ENCODE assay signal across 31 cellular contexts in the genomic region with DNA sequence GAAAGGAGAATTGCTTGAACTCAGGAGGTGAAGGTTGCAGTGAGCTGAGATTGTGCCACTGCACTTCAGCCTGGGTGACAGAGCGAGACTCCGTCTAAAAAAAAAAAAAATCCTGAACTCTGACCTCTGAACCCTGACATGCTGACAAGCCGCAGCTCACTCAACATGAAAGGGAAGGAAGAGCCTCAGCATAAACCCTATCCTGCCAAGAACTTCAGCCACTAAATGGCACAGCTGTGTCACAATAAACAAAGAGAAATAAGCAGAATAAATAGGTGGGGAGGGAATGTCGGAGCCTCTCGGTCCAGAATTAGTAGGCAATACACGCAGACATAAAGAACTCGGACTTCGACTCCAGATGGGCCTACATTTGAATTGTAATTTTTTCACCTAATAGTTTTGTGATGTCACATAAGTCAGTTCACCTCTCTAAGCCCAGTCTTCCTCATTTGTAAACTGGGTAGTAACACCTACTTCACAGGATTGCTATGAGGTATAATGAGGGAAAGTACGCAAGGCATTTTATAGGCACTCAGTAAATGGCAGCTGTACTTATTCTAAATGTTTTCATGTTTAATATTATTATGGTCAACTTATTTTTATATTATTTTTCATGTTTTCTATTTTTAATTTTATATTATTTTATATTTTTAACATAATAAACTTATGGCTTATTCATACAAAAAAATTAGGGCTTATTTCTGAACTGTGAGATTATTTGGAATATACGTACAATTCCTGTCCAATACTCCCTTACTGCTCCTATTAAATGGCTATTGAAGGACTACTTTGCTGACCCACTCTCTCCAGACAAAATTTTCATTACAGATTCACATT.
DNase-seq lines count a peak whose midpoint lies in the region; ATAC-seq and TF ChIP-seq lines count a peak whose summit lies in the region.
"Had no signal": no experiment of that assay in that cellular context is flagged by ENCODE, and none has a peak within 500 bp of the region (broad histone marks: within the 10 kb centered on the region; RNA-seq: fewer than 3 reads in every experiment).

No MANE protein-coding gene starts in this region.

- TF ChIP-seq POLR2A in right lobe of liver (IDR thresholded peaks at IDR 0.05) (no peak), gastrocnemius medialis (IDR thresholded peaks at IDR 0.05) (no peak)

- TF ChIP-seq CTCF in dorsolateral prefrontal cortex (IDR thresholded peaks at IDR 0.05 in 54 of 56, conservative IDR thresholded peaks at IDR 0.05 in 2 of 56; ENCODE audit: low read depth in 1 of 56, partially characterized antibody in 56 of 56), result no peak
- no peak for TF ChIP-seq CTCF in right lobe of liver (IDR thresholded peaks at IDR 0.05)
- TF ChIP-seq CTCF in gastrocnemius medialis (IDR thresholded peaks at IDR 0.05 in 4 of 5, conservative IDR thresholded peaks at IDR 0.05 in 1 of 5), result no peak
- TF ChIP-seq CTCF in WERI-Rb-1 (IDR thresholded peaks at IDR 0.05; ENCODE audit: low read depth, low read length), result no peak

- H2AK5ac ChIP-seq in mesendoderm (ENCODE audit: low read length), result no peak overlapping the region

- no peak overlapping the region for H3K4me3 ChIP-seq in dorsolateral prefrontal cortex
- H3K4me3 ChIP-seq in right lobe of liver, result no peak overlapping the region
- no peak overlapping the region for H3K4me3 ChIP-seq in gastrocnemius medialis
- no peak overlapping the region for H3K4me3 ChIP-seq in mesendoderm (ENCODE audit: low read length)
- no peak overlapping the region for H3K4me3 ChIP-seq in WERI-Rb-1 (ENCODE audit: low read depth, low read length)
- H3K4me3 ChIP-seq: A549, PC-9 had no signal

- ATAC-seq in GM18520 (IDR thresholded peaks at IDR 0.05; ENCODE audit: unreplicated experiment) (peak; percentile 64), right lobe of liver (peak; percentile 87 to 94 (median 88)), gastrocnemius medialis (no peak), HG03521 (IDR thresholded peaks at IDR 0.05; ENCODE audit: unreplicated experiment) (no peak)
- ATAC-seq: A549, Right ventricle myocardium inferior, SK-N-SH treated with all-trans-retinoic acid at 6 μM for 48 hours, T-helper 17 cell had no signal

- H2BK15ac ChIP-seq in mesendoderm (replicated peaks; ENCODE audit: low read depth), result no peak overlapping the region

- H3K4me2 ChIP-seq in mesendoderm (ENCODE audit: low read length), result no peak overlapping the region
- H3K4me2 ChIP-seq: A549, PC-9 had no signal

- no peak overlapping the region for H2BK120ac ChIP-seq in mesendoderm (ENCODE audit: low read depth, low read length)

- no peak overlapping the region for H3K23ac ChIP-seq in mesendoderm (ENCODE audit: low read length)

- no peak overlapping the region for H4K8ac ChIP-seq in mesendoderm (ENCODE audit: low read depth, low read length)

- H3K79me1 ChIP-seq in mesendoderm (ENCODE audit: low read length), result no peaks in the 10 kb centered on the region

- no peak overlapping the region for H2BK5ac ChIP-seq in mesendoderm (ENCODE audit: low read length)

- no peaks in the 10 kb centered on the region for H3K36me3 ChIP-seq in right lobe of liver
- no peaks in the 10 kb centered on the region for H3K36me3 ChIP-seq in gastrocnemius medialis
- H3K36me3 ChIP-seq in mesendoderm (ENCODE audit: control insufficient read depth, insufficient read depth, low read length), result no peaks in the 10 kb centered on the region
- H3K36me3 ChIP-seq in WERI-Rb-1, result no peaks in the 10 kb centered on the region

- H3K27ac ChIP-seq in dorsolateral prefrontal cortex, result peak overlapping the region in 30 of 59 donors; percentile 2 to 67 (median 31)
- H3K27ac ChIP-seq in right lobe of liver, result peak overlapping the region in 2 of 3 donors; percentile 1 to 64
- peak overlapping the region in 3 of 4 donors; percentile 1 to 67 (median 37) for H3K27ac ChIP-seq in gastrocnemius medialis
- no peak overlapping the region for H3K27ac ChIP-seq in mesendoderm (ENCODE audit: low read depth, low read length)
- no peak overlapping the region for H3K27ac ChIP-seq in WERI-Rb-1
- H3K27ac ChIP-seq: A549, HL-60, PC-9 had no signal

- H3K27me3 ChIP-seq in dorsolateral prefrontal cortex (no peaks in the 10 kb centered on the region), right lobe of liver (no peaks in the 10 kb centered on the region), gastrocnemius medialis (no peaks in the 10 kb centered on the region), mesendoderm (ENCODE audit: insufficient read depth, low read length, poor library complexity) (no peaks in the 10 kb centered on the region), WERI-Rb-1 (ENCODE audit: insufficient read depth, low read depth, severe bottlenecking) (no peaks in the 10 kb centered on the region)

- no peak overlapping the region for H3K56ac ChIP-seq in mesendoderm (ENCODE audit: low read length)

- H4K5ac ChIP-seq in mesendoderm (ENCODE audit: low read length), result no peak overlapping the region

- no peak overlapping the region for H3K9ac ChIP-seq in mesendoderm (ENCODE audit: low read length)

- WGBS in right lobe of liver (ENCODE audit: insufficient coverage, low coverage, low lambda C conversion rate, missing lambda C conversion rate), result 31% methylated on average over 10 of the region's 10 CpGs
- no CpG with 5 or more reads among the region's 10 CpGs for WGBS in mesendoderm (ENCODE audit: extremely low coverage, insufficient coverage, low lambda C conversion rate)

- intact Hi-C loops in dorsolateral prefrontal cortex (cut with DNase I) (no loop called here), right lobe of liver (cut with DNase I) (no loop called here), gastrocnemius medialis (cut with DNase I; ENCODE audit: low total_unique reads) (no loop called here)

- no peaks in the 10 kb centered on the region for H3K9me3 ChIP-seq in right lobe of liver
- H3K9me3 ChIP-seq in gastrocnemius medialis, result no peaks in the 10 kb centered on the region
- H3K9me3 ChIP-seq in WERI-Rb-1 (ENCODE audit: severe bottlenecking), result no peaks in the 10 kb centered on the region
- H3K9me3 ChIP-seq: A549 had no signal

- DNase-seq in dorsolateral prefrontal cortex (no peak), right lobe of liver (no peak), gastrocnemius medialis (no peak), NCI-H1417 (lab: John Stamatoyannopoulos, UW) (no peak), mesendoderm (no peak), WERI-Rb-1 (no peak)
- DNase-seq: activated CD4-positive, alpha-beta memory T cell treated with anti-CD3 and anti-CD28 coated beads, Interleukin-2, amount 10 ng/mL, durations not matched to agents 7 days and 5 days; activated CD4-positive, CD25-positive, alpha-beta regulatory T cell treated with anti-CD3 and anti-CD28 coated beads, Interleukin-2, amount 50 U/mL, for 72 hours; activated CD8-positive, alpha-beta memory T cell treated with anti-CD3 and anti-CD28 coated beads, Interleukin-2, amount 50 U/mL, for 4 hours; activated naive CD4-positive, alpha-beta T cell treated with anti-CD3 and anti-CD28 coated beads, Interleukin-2, amount 50 U/mL, for 16 hours; CD4-positive, alpha-beta T cell; dermis blood vessel endothelial cell; immature natural killer cell; Kasumi-1; left cardiac atrium; NCI-H1417 treated with DMSO at 0.1 percent for 48 hours; NCI-H2081; NCI-H2227 treated with DMSO at 0.1 percent for 48 hours; NCI-H526; NK-92 treated with Interleukin-12 subunit alpha and Interleukin-12 subunit beta, amount 100 ng/mL, for 24 hours; nucleus accumbens; PC-9; stimulated activated CD4-positive, alpha-beta T cell treated with anti-CD3 and anti-CD28 coated beads, Interleukin-15, amount 100 ng/mL, for 24 hours; stimulated activated CD4-positive, alpha-beta T cell treated with anti-CD3 and anti-CD28 coated beads, Interleukin-4, amount 100 ng/mL, for 4 hours; T-helper 17 cell had no signal

- H3K4ac ChIP-seq in mesendoderm (ENCODE audit: low read depth, low read length), result no peak overlapping the region

- H3K18ac ChIP-seq in mesendoderm (ENCODE audit: low read length), result no peak overlapping the region

- peaks cover 0 to 40% (median 8%) of the 10 kb centered on the region in 4 donors for H3K4me1 ChIP-seq in right lobe of liver
- H3K4me1 ChIP-seq in gastrocnemius medialis, result peaks cover 18 to 22% of the 10 kb centered on the region in 2 donors
- H3K4me1 ChIP-seq in mesendoderm (ENCODE audit: control insufficient read depth, low read depth, low read length), result no peaks in the 10 kb centered on the region
- H3K4me1 ChIP-seq: A549 had no signal

- no peaks in the 10 kb centered on the region for H3K79me2 ChIP-seq in mesendoderm (ENCODE audit: control insufficient read depth, insufficient read depth, low read length)

- in situ Hi-C loops in gastrocnemius medialis (cut with MboI; ENCODE audit: low sequenced_read_pairs in 4 of 4), result no loop called here

Comparison
In these comparisons a context has a peak if more than half of its experiments do, and no peak if none do; other contexts are left out.
1. ATAC-seq: peak in GM18520 (single experiment) and right lobe of liver (4 of 4); none in gastrocnemius medialis (0 of 2) and HG03521 (single experiment).
2. H3K27ac ChIP-seq: peak in dorsolateral prefrontal cortex (30 of 59), right lobe of liver (2 of 3) and gastrocnemius medialis (3 of 4); none in mesendoderm (single experiment) and WERI-Rb-1 (single experiment).